Comparison of ENCODE assay signal across 28 cellular contexts in genomic region chrX:13597928-13598327, GRCh38. TPM values are rescaled to one million over a fixed set of nuclear protein-coding genes. Genes with fewer than 3 reads are reported as not detected.
A peak's percentile ranks its signal among the peaks of the same experiment; 100 is the strongest.
DNase-seq lines count a peak whose midpoint lies in the region; FAIRE-seq and TF ChIP-seq lines count a peak whose summit lies in the region.
"Had no signal": no experiment of that assay in that cellular context is flagged by ENCODE, and none has a peak within 500 bp of the region (broad histone marks: within the 10 kb centered on the region; RNA-seq: fewer than 3 reads in every experiment).

No MANE protein-coding gene starts in this region.

- H3K79me2 ChIP-seq in GM23248 (ENCODE audit: insufficient read depth): no peaks in the 10 kb centered on the region
- no peaks in the 10 kb centered on the region for H3K79me2 ChIP-seq in astrocyte (ENCODE audit: insufficient read depth, low read length)

- peak; percentile 4 for DNase-seq in GM23248
- peak; percentile 3 for DNase-seq in astrocyte (ENCODE audit: low read depth)
- peak; percentile 60 for DNase-seq in fibroblast of the aortic adventitia (ENCODE audit: low read depth)
- DNase-seq in stromal cell of bone marrow (ENCODE audit: low read depth): peak; percentile 32
- no peak for DNase-seq in activated T-cell treated with anti-CD3 and anti-CD28 coated beads for 4 hours
- DNase-seq in H7: no peak
- no peak for DNase-seq in DMS79 (lab: John Stamatoyannopoulos, UW)
- DNase-seq: activated CD4-positive, alpha-beta T cell treated with anti-CD3 and anti-CD28 coated beads, Interleukin-2, amount 50 U/mL, for 48 hours; activated CD8-positive, alpha-beta memory T cell treated with anti-CD3 and anti-CD28 coated beads, Interleukin-2, amount 50 U/mL, for 4 hours; CD4-positive, alpha-beta T cell; cerebellar nuclear complex; foreskin keratinocyte; GOT3; left colon; NCI-H1105 treated with DMSO at 0.1 percent for 48 hours; NCI-H2081; NCI-H2227 treated with DMSO at 0.1 percent for 48 hours; sigmoid colon; stimulated activated CD4-positive, alpha-beta T cell treated with anti-CD3 and anti-CD28 coated beads, Interleukin-4, amount 100 ng/mL, for 4 hours; T-helper 1 cell; testis; uterus had no signal

- no peak overlapping the region for H3K4me3 ChIP-seq in GM23248
- H3K4me3 ChIP-seq in astrocyte (ENCODE audit: insufficient read depth, low read depth, low read length): no peak overlapping the region
- no peak overlapping the region for H3K4me3 ChIP-seq in fibroblast of the aortic adventitia (ENCODE audit: low read depth, low read length)
- H3K4me3 ChIP-seq in H7 (ENCODE audit: insufficient read depth, low read depth, low read length): no peak overlapping the region
- H3K4me3 ChIP-seq: sigmoid colon, testis, uterus had no signal

- H3K4me2 ChIP-seq in GM23248 (ENCODE audit: unreplicated experiment): no peak overlapping the region
- no peak overlapping the region for H3K4me2 ChIP-seq in astrocyte (ENCODE audit: low read length)

- H3K27ac Mint-ChIP-seq in astrocyte (ENCODE audit: unreplicated experiment): no peak overlapping the region
- H3K27ac Mint-ChIP-seq: activated naive CD8-positive, alpha-beta T cell; activated T-helper 17 cell treated with anti-CD3 and anti-CD28 coated beads, Interleukin-2, amount 50 U/mL, for 72 hours; CD4-positive, alpha-beta T cell; IgD-negative memory B cell; stimulated activated memory B cell treated with anti-CD40 and anti-IgM and Interleukin-4, amounts not matched to agents 10 μg/mL and 1 μg/mL and 100 μg/mL, for 72 hours had no signal

- no peaks in the 10 kb centered on the region for H3K9me2 ChIP-seq in GM23248 (ENCODE audit: insufficient read depth)

- H3F3A ChIP-seq in GM23248 (ENCODE audit: insufficient read depth): no peaks in the 10 kb centered on the region

- no peak overlapping the region for H3K4me3 Mint-ChIP-seq in astrocyte (ENCODE audit: unreplicated experiment)
- H3K4me3 Mint-ChIP-seq: activated naive CD8-positive, alpha-beta T cell; activated T-helper 17 cell treated with anti-CD3 and anti-CD28 coated beads, Interleukin-2, amount 50 U/mL, for 72 hours; CD4-positive, alpha-beta T cell; stimulated activated memory B cell treated with anti-CD40 and anti-IgM and Interleukin-4, amounts not matched to agents 10 μg/mL and 1 μg/mL and 100 μg/mL, for 72 hours had no signal

- TF ChIP-seq CTCF in astrocyte (IDR thresholded peaks at IDR 0.05; ENCODE audit: insufficient read depth, low read depth, low read length) (no peak), fibroblast of the aortic adventitia (IDR thresholded peaks at IDR 0.05; ENCODE audit: insufficient read depth, low read length) (no peak)

- no peaks in the 10 kb centered on the region for H3K9me3 ChIP-seq in GM23248 (ENCODE audit: low read depth)
- H3K9me3 ChIP-seq in astrocyte (ENCODE audit: insufficient read depth, low read depth, low read length): no peaks in the 10 kb centered on the region
- H3K9me3 ChIP-seq: sigmoid colon, testis, uterus had no signal

- H3K27ac ChIP-seq in GM23248: no peak overlapping the region
- no peak overlapping the region for H3K27ac ChIP-seq in astrocyte (ENCODE audit: low read depth, low read length)
- H3K27ac ChIP-seq: foreskin keratinocyte, sigmoid colon, testis, uterus had no signal

- in situ Hi-C loops in GM23248 (cut with MboI): no loop called here

- no peaks in the 10 kb centered on the region for H4K20me1 ChIP-seq in GM23248 (ENCODE audit: insufficient read depth)
- no peaks in the 10 kb centered on the region for H4K20me1 ChIP-seq in astrocyte (ENCODE audit: insufficient read depth, low read length)

- no peaks in the 10 kb centered on the region for H3K36me3 Mint-ChIP-seq in astrocyte (ENCODE audit: low read depth, unreplicated experiment)
- H3K36me3 Mint-ChIP-seq: activated naive CD8-positive, alpha-beta T cell; stimulated activated memory B cell treated with anti-CD40 and anti-IgM and Interleukin-4, amounts not matched to agents 10 μg/mL and 1 μg/mL and 100 μg/mL, for 72 hours had no signal

- no peaks in the 10 kb centered on the region for H3K4me1 ChIP-seq in GM23248 (ENCODE audit: insufficient read depth)
- no peaks in the 10 kb centered on the region for H3K4me1 ChIP-seq in astrocyte (ENCODE audit: insufficient read depth, low read length)
- H3K4me1 ChIP-seq: foreskin keratinocyte, sigmoid colon, testis, uterus had no signal

- no peaks in the 10 kb centered on the region for H3K36me3 ChIP-seq in GM23248 (ENCODE audit: low read depth)
- no peaks in the 10 kb centered on the region for H3K36me3 ChIP-seq in astrocyte (ENCODE audit: insufficient read depth, low read length)
- no peaks in the 10 kb centered on the region for H3K36me3 ChIP-seq in H7 (replicated peaks; ENCODE audit: control insufficient read depth, insufficient read depth, low read length)
- H3K36me3 ChIP-seq: sigmoid colon, uterus had no signal

- 11 to 12% methylated on average over 4 of the region's 4 CpGs for WGBS in GM23248 (ENCODE audit: low coverage in 1 of 2, low lambda C conversion rate in 2 of 2, missing lambda C conversion rate in 2 of 2), 2 experiments

- peaks cover 2% of the 10 kb centered on the region for H3K4me1 Mint-ChIP-seq in astrocyte (ENCODE audit: low read depth, unreplicated experiment)
- H3K4me1 Mint-ChIP-seq: activated T-helper 17 cell treated with anti-CD3 and anti-CD28 coated beads, Interleukin-2, amount 50 U/mL, for 72 hours; IgD-negative memory B cell; stimulated activated memory B cell treated with anti-CD40 and anti-IgM and Interleukin-4, amounts not matched to agents 10 μg/mL and 1 μg/mL and 100 μg/mL, for 72 hours had no signal

- H3K27me3 Mint-ChIP-seq in astrocyte (ENCODE audit: low read depth, unreplicated experiment): no peaks in the 10 kb centered on the region
- H3K27me3 Mint-ChIP-seq: activated naive CD8-positive, alpha-beta T cell; stimulated activated memory B cell treated with anti-CD40 and anti-IgM and Interleukin-4, amounts not matched to agents 10 μg/mL and 1 μg/mL and 100 μg/mL, for 72 hours had no signal

- H3K9ac ChIP-seq in GM23248: no peak overlapping the region
- H3K9ac ChIP-seq in astrocyte (ENCODE audit: low read length): no peak overlapping the region

- no peaks in the 10 kb centered on the region for H3K27me3 ChIP-seq in GM23248 (replicated peaks; ENCODE audit: insufficient read depth)
- H3K27me3 ChIP-seq in astrocyte (ENCODE audit: insufficient read depth, low read length): no peaks in the 10 kb centered on the region
- H3K27me3 ChIP-seq in H7 (ENCODE audit: control insufficient read depth, insufficient read depth, low read length): no peaks in the 10 kb centered on the region
- H3K27me3 ChIP-seq: foreskin keratinocyte, sigmoid colon, testis had no signal

- FAIRE-seq in astrocyte (lab: Jason Lieb, UNC): peak; percentile 94
- FAIRE-seq: endothelial cell of umbilical vein had no signal

- H2AFZ ChIP-seq in GM23248 (no peak overlapping the region), astrocyte (ENCODE audit: low read depth, low read length) (no peak overlapping the region)

- no peaks in the 10 kb centered on the region for H3K9me3 Mint-ChIP-seq in astrocyte (ENCODE audit: unreplicated experiment)
- H3K9me3 Mint-ChIP-seq: activated T-helper 17 cell treated with anti-CD3 and anti-CD28 coated beads, Interleukin-2, amount 50 U/mL, for 72 hours; CD4-positive, alpha-beta T cell; stimulated activated memory B cell treated with anti-CD40 and anti-IgM and Interleukin-4, amounts not matched to agents 10 μg/mL and 1 μg/mL and 100 μg/mL, for 72 hours had no signal

RNA-seq across cellular contexts. Expression of gene EGFL6, which starts 28.5 kb away (rescaled TPM):
- total RNA-seq in GM23248 (2014; rRNA removed; shearing (Covaris generic)): not detected in 2 replicates
- not detected in 2 replicates for polyA plus RNA-seq in GM23248 (2016; fragmentation: Nextera tagmentation; extraction: Ambion mirVana)
- total RNA-seq in astrocyte: 0.18 TPM in 1 of 2 replicates, not detected in the other
- total RNA-seq in fibroblast of the aortic adventitia (ENCODE audit: low replicate concordance): 0.27 TPM in 1 of 2 replicates, not detected in the other
- 0.24 and 0.41 TPM in 2 replicates for total RNA-seq in H7 (2014; rRNA removed; shearing (Covaris generic))
- total RNA-seq: CD4-positive, alpha-beta T cell; endothelial cell of umbilical vein; foreskin keratinocyte; sigmoid colon; SK-MEL-5 had no signal
- polyA plus RNA-seq: endothelial cell of umbilical vein, foreskin keratinocyte, IgD-negative memory B cell had no signal

RNA-seq across cellular contexts. Expression of gene TCEANC, which starts 55.0 kb away (rescaled TPM):
- 2.2 and 4.3 TPM in 2 replicates for total RNA-seq in GM23248 (2014; rRNA removed; shearing (Covaris generic))
- 2.4 and 2.5 TPM in 2 replicates for polyA plus RNA-seq in GM23248 (2016; fragmentation: Nextera tagmentation; extraction: Ambion mirVana)
- total RNA-seq in astrocyte (1.0 and 2.3 TPM in 2 replicates), fibroblast of the aortic adventitia (ENCODE audit: low replicate concordance) (3.9 and 4.2 TPM in 2 replicates)
- 5.0 and 6.7 TPM in 2 replicates for total RNA-seq in H7 (2014; rRNA removed; shearing (Covaris generic))

Comparison
In these comparisons a context has a peak if more than half of its experiments do, and no peak if none do; other contexts are left out.
1. DNase-seq: peak in GM23248 (single experiment), astrocyte (single experiment), fibroblast of the aortic adventitia (single experiment) and stromal cell of bone marrow (single experiment); none in activated T-cell treated with anti-CD3 and anti-CD28 coated beads for 4 hours (single experiment), H7 (single experiment) and DMS79 (single experiment).